In genomic region chr11:269146-269890, GRCh38 we compare ENCODE assay signal across 8 cellular contexts. TPM values are rescaled to one million over a fixed set of nuclear protein-coding genes. Genes with fewer than 3 reads are reported as not detected.
DNase-seq lines count a peak whose midpoint lies in the region; ATAC-seq lines count a peak whose summit lies in the region.

No MANE protein-coding gene starts in this region.

- H3K79me2 ChIP-seq in mesendoderm (ENCODE audit: control insufficient read depth, insufficient read depth, low read length), result no peaks in the 10 kb centered on the region

- no peak overlapping the region for H2BK15ac ChIP-seq in mesendoderm (replicated peaks; ENCODE audit: low read depth)

- no peak overlapping the region for H2BK5ac ChIP-seq in mesendoderm (ENCODE audit: low read length)

- intact Hi-C loops in posterior cingulate gyrus (cut with DNase I), result no loop called here

- H3K56ac ChIP-seq in mesendoderm (ENCODE audit: low read length), result no peak overlapping the region

- H3K36me3 ChIP-seq in mesendoderm (ENCODE audit: control insufficient read depth, insufficient read depth, low read length), result no peaks in the 10 kb centered on the region

- no peak overlapping the region for H2AK5ac ChIP-seq in mesendoderm (ENCODE audit: low read length)

- ATAC-seq in GM18868 (IDR thresholded peaks at IDR 0.05; ENCODE audit: unreplicated experiment) (peak; percentile 72), HG02798 (IDR thresholded peaks at IDR 0.05; ENCODE audit: poor library complexity, unreplicated experiment) (peak; percentile 78)

- H2BK120ac ChIP-seq in mesendoderm (ENCODE audit: low read depth, low read length), result no peak overlapping the region

- H3K27ac ChIP-seq in mesendoderm (ENCODE audit: low read depth, low read length), result no peak overlapping the region

- no peak overlapping the region for H4K8ac ChIP-seq in mesendoderm (ENCODE audit: low read depth, low read length)

- no peak overlapping the region for H4K5ac ChIP-seq in mesendoderm (ENCODE audit: low read length)

- no peak overlapping the region for H3K4me2 ChIP-seq in mesendoderm (ENCODE audit: low read length)

- no peak overlapping the region for H3K9ac ChIP-seq in mesendoderm (ENCODE audit: low read length)

- no peak overlapping the region for H3K4ac ChIP-seq in mesendoderm (ENCODE audit: low read depth, low read length)

- H3K9me3 ChIP-seq in mononuclear cell (ENCODE audit: low read depth, low read length), result no peaks in the 10 kb centered on the region

- H3K18ac ChIP-seq in mesendoderm (ENCODE audit: low read length), result no peak overlapping the region

- no CpG with 5 or more reads among the region's 21 CpGs for WGBS in mesendoderm (ENCODE audit: extremely low coverage, insufficient coverage, low lambda C conversion rate)

- peaks cover 39% of the 10 kb centered on the region for H3K4me1 ChIP-seq in mononuclear cell (ENCODE audit: insufficient read depth, low read length)
- H3K4me1 ChIP-seq in mesendoderm (ENCODE audit: control insufficient read depth, low read depth, low read length), result no peaks in the 10 kb centered on the region

- no peaks in the 10 kb centered on the region for H3K27me3 ChIP-seq in mononuclear cell (ENCODE audit: insufficient read depth, low read length)
- H3K27me3 ChIP-seq in mesendoderm (ENCODE audit: insufficient read depth, low read length, poor library complexity), result no peaks in the 10 kb centered on the region

- DNase-seq in NOMO-1 treated with dmso at 0.1 percent for 144 hours (lab: John Stamatoyannopoulos, UW; ENCODE audit: unreplicated experiment), result peak; percentile 88
- DNase-seq in amniotic epithelial cell (ENCODE audit: low read depth), result peak; percentile 47
- DNase-seq in mesendoderm, result no peak
- DNase-seq in posterior cingulate gyrus, result no peak
- no peak for DNase-seq in HCEC 1CT

- H3K23ac ChIP-seq in mesendoderm (ENCODE audit: low read length), result no peak overlapping the region

- H3K4me3 ChIP-seq in mononuclear cell (ENCODE audit: low read length) (peak overlapping the region; percentile 57), mesendoderm (ENCODE audit: low read length) (no peak overlapping the region)

- H3K79me1 ChIP-seq in mesendoderm (ENCODE audit: low read length), result no peaks in the 10 kb centered on the region

RNA-seq across cellular contexts. Expression of gene NLRP6, which starts 8.9 kb away (rescaled TPM):
- total RNA-seq in mononuclear cell, result 9.7 TPM
- polyA plus RNA-seq in mesendoderm (2013, experiment 1 of 2), result not detected
- polyA plus RNA-seq in mesendoderm (2013, experiment 2 of 2), result not detected

RNA-seq across cellular contexts. Expression of gene PGGHG, which starts 19.6 kb away (rescaled TPM):
- total RNA-seq in mononuclear cell, result 85.2 TPM
- polyA plus RNA-seq in mesendoderm (2013, experiment 1 of 2), result 27.3 TPM
- 26.0 TPM for polyA plus RNA-seq in mesendoderm (2013, experiment 2 of 2)

RNA-seq across cellular contexts. Expression of gene IFITM5, which starts 30.0 kb away (rescaled TPM):
- total RNA-seq in mononuclear cell, result not detected
- 0.13 TPM for polyA plus RNA-seq in mesendoderm (2013, experiment 1 of 2)
- polyA plus RNA-seq in mesendoderm (2013, experiment 2 of 2), result 0.15 TPM

RNA-seq across cellular contexts. Expression of gene PSMD13, which starts 32.5 kb away (rescaled TPM):
- 62.5 TPM for total RNA-seq in mononuclear cell
- polyA plus RNA-seq in mesendoderm (2013, experiment 1 of 2), result 85.7 TPM
- 85.1 TPM for polyA plus RNA-seq in mesendoderm (2013, experiment 2 of 2)

RNA-seq across cellular contexts. Expression of gene SIRT3, which starts 33.2 kb away (rescaled TPM):
- total RNA-seq in mononuclear cell, result 6.2 TPM
- 7.5 TPM for polyA plus RNA-seq in mesendoderm (2013, experiment 1 of 2)
- polyA plus RNA-seq in mesendoderm (2013, experiment 2 of 2), result 6.9 TPM

Comparison
In these comparisons a context has a peak if more than half of its experiments do, and no peak if none do; other contexts are left out.
1. DNase-seq: peak in NOMO-1 treated with dmso at 0.1 percent for 144 hours (single experiment) and amniotic epithelial cell (single experiment); none in mesendoderm (single experiment), posterior cingulate gyrus (0 of 10) and HCEC 1CT (single experiment).